ENCODE assay signal across 1 cellular context in genomic region chr15:82146990-82147461, GRCh38.
TF ChIP-seq lines count a peak whose summit lies in the region.

No MANE protein-coding gene starts in this region.

TF ChIP-seq in K562, 482 proteins besides CTCF, POLR2A, EP300 and RAD21 (continued from another document and continues in another):
- TF ChIP-seq, protein P1, sequence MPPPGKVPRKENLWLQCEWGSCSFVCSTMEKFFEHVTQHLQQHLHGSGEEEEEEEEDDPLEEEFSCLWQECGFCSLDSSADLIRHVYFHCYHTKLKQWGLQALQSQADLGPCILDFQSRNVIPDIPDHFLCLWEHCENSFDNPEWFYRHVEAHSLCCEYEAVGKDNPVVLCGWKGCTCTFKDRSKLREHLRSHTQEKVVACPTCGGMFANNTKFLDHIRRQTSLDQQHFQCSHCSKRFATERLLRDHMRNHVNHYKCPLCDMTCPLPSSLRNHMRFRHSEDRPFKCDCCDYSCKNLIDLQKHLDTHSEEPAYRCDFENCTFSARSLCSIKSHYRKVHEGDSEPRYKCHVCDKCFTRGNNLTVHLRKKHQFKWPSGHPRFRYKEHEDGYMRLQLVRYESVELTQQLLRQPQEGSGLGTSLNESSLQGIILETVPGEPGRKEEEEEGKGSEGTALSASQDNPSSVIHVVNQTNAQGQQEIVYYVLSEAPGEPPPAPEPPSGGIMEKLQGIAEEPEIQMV (tag; conservative IDR thresholded peaks at IDR 0.05; ENCODE audit: low read depth) = no peak
- no peak for TF ChIP-seq POLR2AphosphoS2 (IDR thresholded peaks at IDR 0.05; ENCODE audit: low read length)
- no peak for TF ChIP-seq U2AF2 (optimal IDR thresholded peaks at IDR 0.05; ENCODE audit: low read depth, low read length)
- TF ChIP-seq, protein P2, sequence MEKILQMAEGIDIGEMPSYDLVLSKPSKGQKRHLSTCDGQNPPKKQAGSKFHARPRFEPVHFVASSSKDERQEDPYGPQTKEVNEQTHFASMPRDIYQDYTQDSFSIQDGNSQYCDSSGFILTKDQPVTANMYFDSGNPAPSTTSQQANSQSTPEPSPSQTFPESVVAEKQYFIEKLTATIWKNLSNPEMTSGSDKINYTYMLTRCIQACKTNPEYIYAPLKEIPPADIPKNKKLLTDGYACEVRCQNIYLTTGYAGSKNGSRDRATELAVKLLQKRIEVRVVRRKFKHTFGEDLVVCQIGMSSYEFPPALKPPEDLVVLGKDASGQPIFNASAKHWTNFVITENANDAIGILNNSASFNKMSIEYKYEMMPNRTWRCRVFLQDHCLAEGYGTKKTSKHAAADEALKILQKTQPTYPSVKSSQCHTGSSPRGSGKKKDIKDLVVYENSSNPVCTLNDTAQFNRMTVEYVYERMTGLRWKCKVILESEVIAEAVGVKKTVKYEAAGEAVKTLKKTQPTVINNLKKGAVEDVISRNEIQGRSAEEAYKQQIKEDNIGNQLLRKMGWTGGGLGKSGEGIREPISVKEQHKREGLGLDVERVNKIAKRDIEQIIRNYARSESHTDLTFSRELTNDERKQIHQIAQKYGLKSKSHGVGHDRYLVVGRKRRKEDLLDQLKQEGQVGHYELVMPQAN (IDR thresholded peaks at IDR 0.05; ENCODE audit: borderline replicate concordance) = peak; percentile 42; the same call in 1 of the 2 replicates
- no peak for TF ChIP-seq HMGN3 (IDR thresholded peaks at IDR 0.05; ENCODE audit: borderline replicate concordance, extremely low read depth, insufficient read length, low read depth, low read length)
- TF ChIP-seq BHLHE40 (IDR thresholded peaks at IDR 0.05; ENCODE audit: low read length) = peak; percentile 91; the same call in 1 of the 2 replicates
- TF ChIP-seq, protein P3, sequence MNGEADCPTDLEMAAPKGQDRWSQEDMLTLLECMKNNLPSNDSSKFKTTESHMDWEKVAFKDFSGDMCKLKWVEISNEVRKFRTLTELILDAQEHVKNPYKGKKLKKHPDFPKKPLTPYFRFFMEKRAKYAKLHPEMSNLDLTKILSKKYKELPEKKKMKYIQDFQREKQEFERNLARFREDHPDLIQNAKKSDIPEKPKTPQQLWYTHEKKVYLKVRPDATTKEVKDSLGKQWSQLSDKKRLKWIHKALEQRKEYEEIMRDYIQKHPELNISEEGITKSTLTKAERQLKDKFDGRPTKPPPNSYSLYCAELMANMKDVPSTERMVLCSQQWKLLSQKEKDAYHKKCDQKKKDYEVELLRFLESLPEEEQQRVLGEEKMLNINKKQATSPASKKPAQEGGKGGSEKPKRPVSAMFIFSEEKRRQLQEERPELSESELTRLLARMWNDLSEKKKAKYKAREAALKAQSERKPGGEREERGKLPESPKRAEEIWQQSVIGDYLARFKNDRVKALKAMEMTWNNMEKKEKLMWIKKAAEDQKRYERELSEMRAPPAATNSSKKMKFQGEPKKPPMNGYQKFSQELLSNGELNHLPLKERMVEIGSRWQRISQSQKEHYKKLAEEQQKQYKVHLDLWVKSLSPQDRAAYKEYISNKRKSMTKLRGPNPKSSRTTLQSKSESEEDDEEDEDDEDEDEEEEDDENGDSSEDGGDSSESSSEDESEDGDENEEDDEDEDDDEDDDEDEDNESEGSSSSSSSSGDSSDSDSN (IDR thresholded peaks at IDR 0.05; ENCODE audit: borderline replicate concordance in 1 of 2, low read depth in 2 of 2, low read length in 2 of 2) = no peak
- TF ChIP-seq, protein P4, sequence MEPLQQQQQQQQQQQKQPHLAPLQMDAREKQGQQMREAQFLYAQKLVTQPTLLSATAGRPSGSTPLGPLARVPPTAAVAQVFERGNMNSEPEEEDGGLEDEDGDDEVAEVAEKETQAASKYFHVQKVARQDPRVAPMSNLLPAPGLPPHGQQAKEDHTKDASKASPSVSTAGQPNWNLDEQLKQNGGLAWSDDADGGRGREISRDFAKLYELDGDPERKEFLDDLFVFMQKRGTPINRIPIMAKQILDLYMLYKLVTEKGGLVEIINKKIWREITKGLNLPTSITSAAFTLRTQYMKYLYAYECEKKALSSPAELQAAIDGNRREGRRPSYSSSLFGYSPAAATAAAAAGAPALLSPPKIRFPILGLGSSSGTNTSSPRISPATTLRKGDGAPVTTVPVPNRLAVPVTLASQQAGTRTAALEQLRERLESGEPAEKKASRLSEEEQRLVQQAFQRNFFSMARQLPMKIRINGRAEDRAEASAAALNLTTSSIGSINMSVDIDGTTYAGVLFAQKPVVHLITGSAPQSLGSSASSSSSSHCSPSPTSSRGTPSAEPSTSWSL (CRISPR knock-in tag; IDR thresholded peaks at IDR 0.05; ENCODE audit: borderline replicate concordance) = no peak
- TF ChIP-seq, protein P5, sequence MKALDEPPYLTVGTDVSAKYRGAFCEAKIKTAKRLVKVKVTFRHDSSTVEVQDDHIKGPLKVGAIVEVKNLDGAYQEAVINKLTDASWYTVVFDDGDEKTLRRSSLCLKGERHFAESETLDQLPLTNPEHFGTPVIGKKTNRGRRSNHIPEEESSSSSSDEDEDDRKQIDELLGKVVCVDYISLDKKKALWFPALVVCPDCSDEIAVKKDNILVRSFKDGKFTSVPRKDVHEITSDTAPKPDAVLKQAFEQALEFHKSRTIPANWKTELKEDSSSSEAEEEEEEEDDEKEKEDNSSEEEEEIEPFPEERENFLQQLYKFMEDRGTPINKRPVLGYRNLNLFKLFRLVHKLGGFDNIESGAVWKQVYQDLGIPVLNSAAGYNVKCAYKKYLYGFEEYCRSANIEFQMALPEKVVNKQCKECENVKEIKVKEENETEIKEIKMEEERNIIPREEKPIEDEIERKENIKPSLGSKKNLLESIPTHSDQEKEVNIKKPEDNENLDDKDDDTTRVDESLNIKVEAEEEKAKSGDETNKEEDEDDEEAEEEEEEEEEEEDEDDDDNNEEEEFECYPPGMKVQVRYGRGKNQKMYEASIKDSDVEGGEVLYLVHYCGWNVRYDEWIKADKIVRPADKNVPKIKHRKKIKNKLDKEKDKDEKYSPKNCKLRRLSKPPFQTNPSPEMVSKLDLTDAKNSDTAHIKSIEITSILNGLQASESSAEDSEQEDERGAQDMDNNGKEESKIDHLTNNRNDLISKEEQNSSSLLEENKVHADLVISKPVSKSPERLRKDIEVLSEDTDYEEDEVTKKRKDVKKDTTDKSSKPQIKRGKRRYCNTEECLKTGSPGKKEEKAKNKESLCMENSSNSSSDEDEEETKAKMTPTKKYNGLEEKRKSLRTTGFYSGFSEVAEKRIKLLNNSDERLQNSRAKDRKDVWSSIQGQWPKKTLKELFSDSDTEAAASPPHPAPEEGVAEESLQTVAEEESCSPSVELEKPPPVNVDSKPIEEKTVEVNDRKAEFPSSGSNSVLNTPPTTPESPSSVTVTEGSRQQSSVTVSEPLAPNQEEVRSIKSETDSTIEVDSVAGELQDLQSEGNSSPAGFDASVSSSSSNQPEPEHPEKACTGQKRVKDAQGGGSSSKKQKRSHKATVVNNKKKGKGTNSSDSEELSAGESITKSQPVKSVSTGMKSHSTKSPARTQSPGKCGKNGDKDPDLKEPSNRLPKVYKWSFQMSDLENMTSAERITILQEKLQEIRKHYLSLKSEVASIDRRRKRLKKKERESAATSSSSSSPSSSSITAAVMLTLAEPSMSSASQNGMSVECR (CRISPR knock-in tag; IDR thresholded peaks at IDR 0.05) = no peak
- no peak for TF ChIP-seq CEBPZ (IDR thresholded peaks at IDR 0.05; ENCODE audit: borderline replicate concordance, low read depth, low read length)
- 0 out of 2 replicates have a peak, but pooled peaks have one; percentile 24 for TF ChIP-seq CREM (IDR thresholded peaks at IDR 0.05; ENCODE audit: low read depth)
- TF ChIP-seq HNRNPH1 (optimal IDR thresholded peaks at IDR 0.05; ENCODE audit: low read depth, low read length) = no peak
- no peak for TF ChIP-seq ZNF589 (CRISPR knock-in tag; IDR thresholded peaks at IDR 0.05; ENCODE audit: low read depth)
- TF ChIP-seq ATF1 (CRISPR knock-in tag; IDR thresholded peaks at IDR 0.05) = no peak
- no peak for TF ChIP-seq ATF1 (tag; IDR thresholded peaks at IDR 0.05)
- no peak for TF ChIP-seq KDM2B (CRISPR knock-in tag; IDR thresholded peaks at IDR 0.05)
- TF ChIP-seq CBFA2T3 (IDR thresholded peaks at IDR 0.05) = peak; percentile 73
- no peak for TF ChIP-seq ZNF224 (CRISPR knock-in tag; IDR thresholded peaks at IDR 0.05)
- TF ChIP-seq, protein P6, sequence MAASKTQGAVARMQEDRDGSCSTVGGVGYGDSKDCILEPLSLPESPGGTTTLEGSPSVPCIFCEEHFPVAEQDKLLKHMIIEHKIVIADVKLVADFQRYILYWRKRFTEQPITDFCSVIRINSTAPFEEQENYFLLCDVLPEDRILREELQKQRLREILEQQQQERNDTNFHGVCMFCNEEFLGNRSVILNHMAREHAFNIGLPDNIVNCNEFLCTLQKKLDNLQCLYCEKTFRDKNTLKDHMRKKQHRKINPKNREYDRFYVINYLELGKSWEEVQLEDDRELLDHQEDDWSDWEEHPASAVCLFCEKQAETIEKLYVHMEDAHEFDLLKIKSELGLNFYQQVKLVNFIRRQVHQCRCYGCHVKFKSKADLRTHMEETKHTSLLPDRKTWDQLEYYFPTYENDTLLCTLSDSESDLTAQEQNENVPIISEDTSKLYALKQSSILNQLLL (CRISPR knock-in tag; IDR thresholded peaks at IDR 0.05; ENCODE audit: borderline replicate concordance) = no peak
- TF ChIP-seq MECOM (CRISPR knock-in tag; IDR thresholded peaks at IDR 0.05) = peak; percentile 31; the same call in 1 of the 2 replicates
- no peak for TF ChIP-seq ZNF583 (CRISPR knock-in tag; IDR thresholded peaks at IDR 0.05)
- no peak for TF ChIP-seq ASH1L (IDR thresholded peaks at IDR 0.05; ENCODE audit: borderline replicate concordance, low read depth, partially characterized antibody)
- no peak for TF ChIP-seq ZBTB7A (IDR thresholded peaks at IDR 0.05; ENCODE audit: borderline replicate concordance, control insufficient read depth, low read depth, low read length)
- no peak for TF ChIP-seq NONO (IDR thresholded peaks at IDR 0.05; ENCODE audit: low read depth in 2 of 2, low read length in 1 of 2)
- TF ChIP-seq SMARCA4 (IDR thresholded peaks at IDR 0.05) = peak; percentile 88
- TF ChIP-seq, protein P7, sequence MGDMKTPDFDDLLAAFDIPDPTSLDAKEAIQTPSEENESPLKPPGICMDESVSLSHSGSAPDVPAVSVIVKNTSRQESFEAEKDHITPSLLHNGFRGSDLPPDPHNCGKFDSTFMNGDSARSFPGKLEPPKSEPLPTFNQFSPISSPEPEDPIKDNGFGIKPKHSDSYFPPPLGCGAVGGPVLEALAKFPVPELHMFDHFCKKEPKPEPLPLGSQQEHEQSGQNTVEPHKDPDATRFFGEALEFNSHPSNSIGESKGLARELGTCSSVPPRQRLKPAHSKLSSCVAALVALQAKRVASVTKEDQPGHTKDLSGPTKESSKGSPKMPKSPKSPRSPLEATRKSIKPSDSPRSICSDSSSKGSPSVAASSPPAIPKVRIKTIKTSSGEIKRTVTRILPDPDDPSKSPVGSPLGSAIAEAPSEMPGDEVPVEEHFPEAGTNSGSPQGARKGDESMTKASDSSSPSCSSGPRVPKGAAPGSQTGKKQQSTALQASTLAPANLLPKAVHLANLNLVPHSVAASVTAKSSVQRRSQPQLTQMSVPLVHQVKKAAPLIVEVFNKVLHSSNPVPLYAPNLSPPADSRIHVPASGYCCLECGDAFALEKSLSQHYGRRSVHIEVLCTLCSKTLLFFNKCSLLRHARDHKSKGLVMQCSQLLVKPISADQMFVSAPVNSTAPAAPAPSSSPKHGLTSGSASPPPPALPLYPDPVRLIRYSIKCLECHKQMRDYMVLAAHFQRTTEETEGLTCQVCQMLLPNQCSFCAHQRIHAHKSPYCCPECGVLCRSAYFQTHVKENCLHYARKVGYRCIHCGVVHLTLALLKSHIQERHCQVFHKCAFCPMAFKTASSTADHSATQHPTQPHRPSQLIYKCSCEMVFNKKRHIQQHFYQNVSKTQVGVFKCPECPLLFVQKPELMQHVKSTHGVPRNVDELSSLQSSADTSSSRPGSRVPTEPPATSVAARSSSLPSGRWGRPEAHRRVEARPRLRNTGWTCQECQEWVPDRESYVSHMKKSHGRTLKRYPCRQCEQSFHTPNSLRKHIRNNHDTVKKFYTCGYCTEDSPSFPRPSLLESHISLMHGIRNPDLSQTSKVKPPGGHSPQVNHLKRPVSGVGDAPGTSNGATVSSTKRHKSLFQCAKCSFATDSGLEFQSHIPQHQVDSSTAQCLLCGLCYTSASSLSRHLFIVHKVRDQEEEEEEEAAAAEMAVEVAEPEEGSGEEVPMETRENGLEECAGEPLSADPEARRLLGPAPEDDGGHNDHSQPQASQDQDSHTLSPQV (IDR thresholded peaks at IDR 0.05) = peak; percentile 41; the same call in 1 of the 2 replicates
- TF ChIP-seq ARID2 (IDR thresholded peaks at IDR 0.05) = no peak
- TF ChIP-seq BRCA1 (IDR thresholded peaks at IDR 0.05) = no peak
- TF ChIP-seq BRCA1 (CRISPR knock-in tag; IDR thresholded peaks at IDR 0.05) = no peak
- no peak for TF ChIP-seq RHOXF2B (CRISPR knock-in tag; conservative IDR thresholded peaks at IDR 0.05)
- TF ChIP-seq ZNF561 (CRISPR knock-in tag; conservative IDR thresholded peaks at IDR 0.05) = no peak
- no peak for TF ChIP-seq NRF1 (conservative IDR thresholded peaks at IDR 0.05 in 1 of 2, IDR thresholded peaks at IDR 0.05 in 1 of 2)
- peak; percentile 59 for TF ChIP-seq HDAC3 (IDR thresholded peaks at IDR 0.05; ENCODE audit: borderline replicate concordance, partially characterized antibody)
